1 cellular context compared by ENCODE assay signal in the genomic region with DNA sequence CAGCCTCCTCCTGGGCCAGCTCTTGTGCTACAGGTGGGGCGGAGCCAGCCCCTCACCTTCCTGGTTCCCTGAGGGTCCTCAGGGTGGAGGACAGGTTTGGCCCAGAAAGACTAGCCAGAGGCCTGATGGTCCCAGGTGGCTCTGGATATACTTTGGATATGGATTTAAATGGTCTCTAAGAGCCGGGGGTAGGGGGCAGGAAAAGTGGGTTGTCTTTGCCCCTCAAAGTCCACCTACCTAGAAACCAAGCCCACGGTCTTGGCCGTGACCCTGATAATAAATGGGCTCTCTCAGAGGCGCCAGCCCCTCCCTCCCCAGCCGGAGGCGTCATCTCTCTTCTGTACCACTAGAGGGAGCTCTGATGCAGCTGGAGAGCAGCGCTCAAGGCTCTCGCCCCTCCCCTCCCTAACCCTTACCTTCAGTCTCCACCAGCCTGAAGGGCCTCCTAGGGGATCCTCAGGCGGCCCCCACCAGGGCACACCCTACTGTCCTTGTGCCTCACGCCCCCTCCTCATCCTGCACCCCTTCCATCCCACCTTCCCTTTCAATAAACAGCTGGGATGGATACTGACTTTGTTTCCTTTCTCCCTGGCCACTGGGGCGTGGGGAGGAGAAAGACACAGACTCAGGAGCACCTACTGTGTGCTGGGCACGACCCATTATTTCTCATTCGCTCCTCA.
TF ChIP-seq lines count a peak whose summit lies in the region.

No MANE protein-coding gene starts in this region.

TF ChIP-seq in HepG2, 621 proteins besides CTCF, POLR2A, EP300 and RAD21 (continued from another document):
- TF ChIP-seq RELA (CRISPR knock-in tag; IDR thresholded peaks at IDR 0.05) (peak; percentile 70; the same call in 1 of the 2 replicates), ZFP36L1 (CRISPR knock-in tag; IDR thresholded peaks at IDR 0.05) (no peak; the same call in 1 of the 2 replicates), CENPBD1 (CRISPR knock-in tag; IDR thresholded peaks at IDR 0.05; ENCODE audit: borderline replicate concordance, low read depth) (no peak), SIN3B (IDR thresholded peaks at IDR 0.05; ENCODE audit: low read length) (peak; percentile 42; the same call in 1 of the 2 replicates), PHF8 (CRISPR knock-in tag; IDR thresholded peaks at IDR 0.05) (0 out of 2 replicates have a peak, but pooled peaks have one; percentile 39), ZNF878 (CRISPR knock-in tag; IDR thresholded peaks at IDR 0.05) (0 out of 2 replicates have a peak, but pooled peaks have one; percentile 55), SSRP1 (CRISPR knock-in tag; IDR thresholded peaks at IDR 0.05) (peak; percentile 52; the same call in 1 of the 2 replicates), ZNF33B (CRISPR knock-in tag; IDR thresholded peaks at IDR 0.05) (peak; percentile 89), SRSF9 (IDR thresholded peaks at IDR 0.05; ENCODE audit: borderline replicate concordance, insufficient read depth, low read depth, low read length, poor library complexity, severe bottlenecking) (no peak), RFXANK (CRISPR knock-in tag; IDR thresholded peaks at IDR 0.05) (0 out of 2 replicates have a peak, but pooled peaks have one; percentile 39), RBFOX2 (IDR thresholded peaks at IDR 0.05; ENCODE audit: low read depth, low read length) (no peak), HDAC6 (IDR thresholded peaks at IDR 0.05; ENCODE audit: low read depth, low read length) (no peak), KLF9 (CRISPR knock-in tag; IDR thresholded peaks at IDR 0.05; ENCODE audit: low read depth) (peak; percentile 85; the same call in 1 of the 2 replicates), PCBP2 (optimal IDR thresholded peaks at IDR 0.05; ENCODE audit: low read depth, low read length, poor library complexity, severe bottlenecking) (no peak), ZNF850 (CRISPR knock-in tag; conservative IDR thresholded peaks at IDR 0.05) (no peak), TAF15 (IDR thresholded peaks at IDR 0.05; ENCODE audit: low read depth, low read length, poor library complexity, severe bottlenecking) (no peak), MYNN (CRISPR knock-in tag; IDR thresholded peaks at IDR 0.05; ENCODE audit: low read depth) (peak; percentile 65; the same call in 1 of the 2 replicates), GLI4 (CRISPR knock-in tag; IDR thresholded peaks at IDR 0.05; ENCODE audit: borderline replicate concordance) (peak; percentile 71; the same call in 1 of the 2 replicates), ZSCAN31 (CRISPR knock-in tag; IDR thresholded peaks at IDR 0.05; ENCODE audit: low read depth) (no peak), ZFP1 (CRISPR knock-in tag; IDR thresholded peaks at IDR 0.05) (0 out of 2 replicates have a peak, but pooled peaks have one; percentile 40), ZNF18 (CRISPR knock-in tag; IDR thresholded peaks at IDR 0.05; ENCODE audit: insufficient replicate concordance) (peak; percentile 60), ZNF761 (CRISPR knock-in tag; conservative IDR thresholded peaks at IDR 0.05) (peak; percentile 63; the same call in 1 of the 2 replicates), HCFC1 (IDR thresholded peaks at IDR 0.05; ENCODE audit: low read depth, low read length) (no peak; the same call in 1 of the 2 replicates), ZNF790 (CRISPR knock-in tag; IDR thresholded peaks at IDR 0.05; ENCODE audit: borderline replicate concordance) (no peak), TEF (CRISPR knock-in tag; IDR thresholded peaks at IDR 0.05) (no peak), EHMT2 (IDR thresholded peaks at IDR 0.05; ENCODE audit: borderline replicate concordance, low read depth, low read length) (no peak), HMGXB4 (CRISPR knock-in tag; IDR thresholded peaks at IDR 0.05; ENCODE audit: borderline replicate concordance in 1 of 2, low read depth in 1 of 2) (peak; percentile 78 to 91; a peak in 2 of 4 replicates), ZNF44 (CRISPR knock-in tag; IDR thresholded peaks at IDR 0.05) (peak; percentile 78; the same call in 1 of the 2 replicates), ZFP36 (IDR thresholded peaks at IDR 0.05; ENCODE audit: borderline replicate concordance, low read depth, low read length, partially characterized antibody) (no peak), CBX5 (CRISPR knock-in tag; IDR thresholded peaks at IDR 0.05; ENCODE audit: borderline replicate concordance) (peak; percentile 75; the same call in 1 of the 2 replicates), SNAPC2 (CRISPR knock-in tag; IDR thresholded peaks at IDR 0.05) (0 out of 2 replicates have a peak, but pooled peaks have one; percentile 29), ZNF10 (CRISPR knock-in tag; IDR thresholded peaks at IDR 0.05; ENCODE audit: borderline replicate concordance, low read depth) (0 out of 2 replicates have a peak, but pooled peaks have one; percentile 6), PCBP1 (IDR thresholded peaks at IDR 0.05; ENCODE audit: borderline replicate concordance, low read depth, low read length) (peak; percentile 74; the same call in 1 of the 2 replicates), PHF5A (CRISPR knock-in tag; IDR thresholded peaks at IDR 0.05; ENCODE audit: low read depth, unreplicated experiment) (peak; percentile 27)
- TF ChIP-seq, protein P1, sequence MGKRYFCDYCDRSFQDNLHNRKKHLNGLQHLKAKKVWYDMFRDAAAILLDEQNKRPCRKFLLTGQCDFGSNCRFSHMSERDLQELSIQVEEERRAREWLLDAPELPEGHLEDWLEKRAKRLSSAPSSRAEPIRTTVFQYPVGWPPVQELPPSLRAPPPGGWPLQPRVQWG (CRISPR knock-in tag; IDR thresholded peaks at IDR 0.05; ENCODE audit: borderline replicate concordance, low read depth) = no peak
- TF ChIP-seq, protein P2, sequence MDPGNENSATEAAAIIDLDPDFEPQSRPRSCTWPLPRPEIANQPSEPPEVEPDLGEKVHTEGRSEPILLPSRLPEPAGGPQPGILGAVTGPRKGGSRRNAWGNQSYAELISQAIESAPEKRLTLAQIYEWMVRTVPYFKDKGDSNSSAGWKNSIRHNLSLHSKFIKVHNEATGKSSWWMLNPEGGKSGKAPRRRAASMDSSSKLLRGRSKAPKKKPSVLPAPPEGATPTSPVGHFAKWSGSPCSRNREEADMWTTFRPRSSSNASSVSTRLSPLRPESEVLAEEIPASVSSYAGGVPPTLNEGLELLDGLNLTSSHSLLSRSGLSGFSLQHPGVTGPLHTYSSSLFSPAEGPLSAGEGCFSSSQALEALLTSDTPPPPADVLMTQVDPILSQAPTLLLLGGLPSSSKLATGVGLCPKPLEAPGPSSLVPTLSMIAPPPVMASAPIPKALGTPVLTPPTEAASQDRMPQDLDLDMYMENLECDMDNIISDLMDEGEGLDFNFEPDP (CRISPR knock-in tag; conservative IDR thresholded peaks at IDR 0.05) = no peak
- TF ChIP-seq, protein P3, sequence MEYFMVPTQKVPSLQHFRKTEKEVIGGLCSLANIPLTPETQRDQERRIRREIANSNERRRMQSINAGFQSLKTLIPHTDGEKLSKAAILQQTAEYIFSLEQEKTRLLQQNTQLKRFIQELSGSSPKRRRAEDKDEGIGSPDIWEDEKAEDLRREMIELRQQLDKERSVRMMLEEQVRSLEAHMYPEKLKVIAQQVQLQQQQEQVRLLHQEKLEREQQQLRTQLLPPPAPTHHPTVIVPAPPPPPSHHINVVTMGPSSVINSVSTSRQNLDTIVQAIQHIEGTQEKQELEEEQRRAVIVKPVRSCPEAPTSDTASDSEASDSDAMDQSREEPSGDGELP (IDR thresholded peaks at IDR 0.05; ENCODE audit: borderline replicate concordance, low read depth) = peak; percentile 54; the same call in 1 of the 2 replicates
- TF ChIP-seq, protein P4, sequence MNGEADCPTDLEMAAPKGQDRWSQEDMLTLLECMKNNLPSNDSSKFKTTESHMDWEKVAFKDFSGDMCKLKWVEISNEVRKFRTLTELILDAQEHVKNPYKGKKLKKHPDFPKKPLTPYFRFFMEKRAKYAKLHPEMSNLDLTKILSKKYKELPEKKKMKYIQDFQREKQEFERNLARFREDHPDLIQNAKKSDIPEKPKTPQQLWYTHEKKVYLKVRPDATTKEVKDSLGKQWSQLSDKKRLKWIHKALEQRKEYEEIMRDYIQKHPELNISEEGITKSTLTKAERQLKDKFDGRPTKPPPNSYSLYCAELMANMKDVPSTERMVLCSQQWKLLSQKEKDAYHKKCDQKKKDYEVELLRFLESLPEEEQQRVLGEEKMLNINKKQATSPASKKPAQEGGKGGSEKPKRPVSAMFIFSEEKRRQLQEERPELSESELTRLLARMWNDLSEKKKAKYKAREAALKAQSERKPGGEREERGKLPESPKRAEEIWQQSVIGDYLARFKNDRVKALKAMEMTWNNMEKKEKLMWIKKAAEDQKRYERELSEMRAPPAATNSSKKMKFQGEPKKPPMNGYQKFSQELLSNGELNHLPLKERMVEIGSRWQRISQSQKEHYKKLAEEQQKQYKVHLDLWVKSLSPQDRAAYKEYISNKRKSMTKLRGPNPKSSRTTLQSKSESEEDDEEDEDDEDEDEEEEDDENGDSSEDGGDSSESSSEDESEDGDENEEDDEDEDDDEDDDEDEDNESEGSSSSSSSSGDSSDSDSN (CRISPR knock-in tag; IDR thresholded peaks at IDR 0.05) = peak; percentile 55
- TF ChIP-seq, protein P5, sequence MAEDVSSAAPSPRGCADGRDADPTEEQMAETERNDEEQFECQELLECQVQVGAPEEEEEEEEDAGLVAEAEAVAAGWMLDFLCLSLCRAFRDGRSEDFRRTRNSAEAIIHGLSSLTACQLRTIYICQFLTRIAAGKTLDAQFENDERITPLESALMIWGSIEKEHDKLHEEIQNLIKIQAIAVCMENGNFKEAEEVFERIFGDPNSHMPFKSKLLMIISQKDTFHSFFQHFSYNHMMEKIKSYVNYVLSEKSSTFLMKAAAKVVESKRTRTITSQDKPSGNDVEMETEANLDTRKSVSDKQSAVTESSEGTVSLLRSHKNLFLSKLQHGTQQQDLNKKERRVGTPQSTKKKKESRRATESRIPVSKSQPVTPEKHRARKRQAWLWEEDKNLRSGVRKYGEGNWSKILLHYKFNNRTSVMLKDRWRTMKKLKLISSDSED (CRISPR knock-in tag; IDR thresholded peaks at IDR 0.05) = no peak
- TF ChIP-seq, protein P6, sequence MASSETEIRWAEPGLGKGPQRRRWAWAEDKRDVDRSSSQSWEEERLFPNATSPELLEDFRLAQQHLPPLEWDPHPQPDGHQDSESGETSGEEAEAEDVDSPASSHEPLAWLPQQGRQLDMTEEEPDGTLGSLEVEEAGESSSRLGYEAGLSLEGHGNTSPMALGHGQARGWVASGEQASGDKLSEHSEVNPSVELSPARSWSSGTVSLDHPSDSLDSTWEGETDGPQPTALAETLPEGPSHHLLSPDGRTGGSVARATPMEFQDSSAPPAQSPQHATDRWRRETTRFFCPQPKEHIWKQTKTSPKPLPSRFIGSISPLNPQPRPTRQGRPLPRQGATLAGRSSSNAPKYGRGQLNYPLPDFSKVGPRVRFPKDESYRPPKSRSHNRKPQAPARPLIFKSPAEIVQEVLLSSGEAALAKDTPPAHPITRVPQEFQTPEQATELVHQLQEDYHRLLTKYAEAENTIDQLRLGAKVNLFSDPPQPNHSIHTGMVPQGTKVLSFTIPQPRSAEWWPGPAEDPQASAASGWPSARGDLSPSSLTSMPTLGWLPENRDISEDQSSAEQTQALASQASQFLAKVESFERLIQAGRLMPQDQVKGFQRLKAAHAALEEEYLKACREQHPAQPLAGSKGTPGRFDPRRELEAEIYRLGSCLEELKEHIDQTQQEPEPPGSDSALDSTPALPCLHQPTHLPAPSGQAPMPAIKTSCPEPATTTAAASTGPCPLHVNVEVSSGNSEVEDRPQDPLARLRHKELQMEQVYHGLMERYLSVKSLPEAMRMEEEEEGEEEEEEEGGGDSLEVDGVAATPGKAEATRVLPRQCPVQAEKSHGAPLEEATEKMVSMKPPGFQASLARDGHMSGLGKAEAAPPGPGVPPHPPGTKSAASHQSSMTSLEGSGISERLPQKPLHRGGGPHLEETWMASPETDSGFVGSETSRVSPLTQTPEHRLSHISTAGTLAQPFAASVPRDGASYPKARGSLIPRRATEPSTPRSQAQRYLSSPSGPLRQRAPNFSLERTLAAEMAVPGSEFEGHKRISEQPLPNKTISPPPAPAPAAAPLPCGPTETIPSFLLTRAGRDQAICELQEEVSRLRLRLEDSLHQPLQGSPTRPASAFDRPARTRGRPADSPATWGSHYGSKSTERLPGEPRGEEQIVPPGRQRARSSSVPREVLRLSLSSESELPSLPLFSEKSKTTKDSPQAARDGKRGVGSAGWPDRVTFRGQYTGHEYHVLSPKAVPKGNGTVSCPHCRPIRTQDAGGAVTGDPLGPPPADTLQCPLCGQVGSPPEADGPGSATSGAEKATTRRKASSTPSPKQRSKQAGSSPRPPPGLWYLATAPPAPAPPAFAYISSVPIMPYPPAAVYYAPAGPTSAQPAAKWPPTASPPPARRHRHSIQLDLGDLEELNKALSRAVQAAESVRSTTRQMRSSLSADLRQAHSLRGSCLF (CRISPR knock-in tag; IDR thresholded peaks at IDR 0.05; ENCODE audit: borderline replicate concordance) = no peak
